In the genomic region with DNA sequence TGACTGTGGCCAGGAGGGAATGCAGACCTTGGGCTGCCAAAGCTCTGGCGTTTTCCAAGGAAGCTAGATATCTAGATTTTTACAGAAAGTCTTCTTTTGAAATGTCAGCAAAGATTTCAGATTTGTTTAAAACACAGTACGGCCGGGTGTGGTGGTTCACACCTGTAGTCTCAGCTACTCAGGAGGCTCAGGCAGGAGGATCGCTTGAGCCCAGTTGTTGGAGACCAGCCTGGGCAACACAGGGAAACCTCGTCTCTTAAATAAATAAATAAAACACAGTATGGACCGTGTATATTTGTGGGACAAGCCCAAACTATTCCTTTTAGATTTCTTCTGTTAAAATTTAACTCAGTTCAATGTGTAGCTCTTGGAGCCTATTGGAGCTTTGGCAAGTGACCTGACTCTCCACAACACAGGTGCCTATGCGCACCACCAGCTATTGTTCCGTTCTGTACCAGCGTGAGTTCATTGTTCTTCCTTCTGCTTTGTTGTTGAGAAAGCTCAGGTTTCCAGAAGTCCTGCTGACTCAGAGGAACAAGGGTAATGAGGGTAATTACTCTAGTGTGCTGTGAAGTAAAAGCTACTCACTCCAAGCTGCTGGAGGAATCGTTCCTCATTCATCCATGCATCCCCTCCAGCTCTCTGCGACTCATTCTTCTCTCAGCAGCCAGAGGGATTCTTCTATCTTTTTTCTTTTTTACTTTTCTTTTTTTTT, we compare ENCODE assay signal across 10 cellular contexts.
DNase-seq lines count a peak whose midpoint lies in the region; ATAC-seq and TF ChIP-seq lines count a peak whose summit lies in the region.
"Had no signal": no experiment of that assay in that cellular context is flagged by ENCODE, and none has a peak within 500 bp of the region (broad histone marks: within the 10 kb centered on the region; RNA-seq: fewer than 3 reads in every experiment).

No MANE protein-coding gene starts in this region.

- in situ Hi-C loops in gastrocnemius medialis (cut with MboI; ENCODE audit: low sequenced_read_pairs in 4 of 4) = loop anchor here in 2 of 4 donors (5.0 to 10.0 kb wide), 2 partner anchors 37 to 66 kb away; no protein-coding TSS in a partner anchor

- no peaks in the 10 kb centered on the region for H3K27me3 ChIP-seq in gastrocnemius medialis

- peak; percentile 31 for DNase-seq in HPDE6-E6E7 (ENCODE audit: extremely low spot score)
- peak; percentile 94 for DNase-seq in NCI-H748 (lab: John Stamatoyannopoulos, UW; ENCODE audit: unreplicated experiment)
- DNase-seq in gastrocnemius medialis = no peak
- no peak for DNase-seq in dedifferentiated amniotic fluid mesenchymal stem cell (ENCODE audit: extremely low spot score)
- no peak for DNase-seq in activated CD8-positive, alpha-beta memory T cell treated with anti-CD3 and anti-CD28 coated beads, Interleukin-2, amount 10 ng/mL, durations not matched to agents 7 days and 5 days
- DNase-seq: activated gamma-delta T cell treated with Interleukin-2 at 50 U/mL for 16 hours; stimulated activated naive B cell treated with anti-CD40 and anti-IgM and Interleukin-4, amounts not matched to agents 10 μg/mL and 1 μg/mL and 100 μg/mL, for 72 hours had no signal

- no peaks in the 10 kb centered on the region for H3K9me3 ChIP-seq in gastrocnemius medialis

- H3K36me3 Mint-ChIP-seq in activated CD8-positive, alpha-beta memory T cell treated with anti-CD3 and anti-CD28 coated beads, Interleukin-2, amount 10 ng/mL, durations not matched to agents 7 days and 5 days = no peaks in the 10 kb centered on the region
- H3K36me3 Mint-ChIP-seq: stimulated activated naive B cell treated with anti-CD40 and anti-IgM and Interleukin-4, amounts not matched to agents 10 μg/mL and 1 μg/mL and 100 μg/mL, for 72 hours had no signal

- peaks cover 17% of the 10 kb centered on the region for H3K27me3 Mint-ChIP-seq in activated CD8-positive, alpha-beta memory T cell treated with anti-CD3 and anti-CD28 coated beads, Interleukin-2, amount 10 ng/mL, durations not matched to agents 7 days and 5 days

- CTCF ChIA-PET in activated CD8-positive, alpha-beta memory T cell treated with anti-CD3 and anti-CD28 coated beads, Interleukin-2, amount 10 ng/mL, durations not matched to agents 7 days and 5 days (lab: Charles Lee) = interaction anchor here (1.2 kb wide), 2 partner anchors 9 to 138 kb away, joined by 3 to 5 read pairs; no protein-coding TSS in a partner anchor

- H3K27ac Mint-ChIP-seq in activated CD8-positive, alpha-beta memory T cell treated with anti-CD3 and anti-CD28 coated beads, Interleukin-2, amount 10 ng/mL, durations not matched to agents 7 days and 5 days = no peak overlapping the region
- H3K27ac Mint-ChIP-seq: stimulated activated naive B cell treated with anti-CD40 and anti-IgM and Interleukin-4, amounts not matched to agents 10 μg/mL and 1 μg/mL and 100 μg/mL, for 72 hours had no signal

- intact Hi-C loops in gastrocnemius medialis (cut with DNase I; ENCODE audit: low total_unique reads) = no loop called here

- ATAC-seq in esophagus mucosa (peak; percentile 80), gastrocnemius medialis (peak in 1 of 2 donors; percentile 46), GM18873 (IDR thresholded peaks at IDR 0.05; ENCODE audit: low FRiP score, unreplicated experiment) (no peak), HG03280 (IDR thresholded peaks at IDR 0.05; ENCODE audit: unreplicated experiment) (no peak)
- no peak for ATAC-seq in activated CD8-positive, alpha-beta memory T cell treated with anti-CD3 and anti-CD28 coated beads, Interleukin-2, amount 10 ng/mL, durations not matched to agents 7 days and 5 days

- no peaks in the 10 kb centered on the region for H3K4me1 Mint-ChIP-seq in activated CD8-positive, alpha-beta memory T cell treated with anti-CD3 and anti-CD28 coated beads, Interleukin-2, amount 10 ng/mL, durations not matched to agents 7 days and 5 days
- H3K4me1 Mint-ChIP-seq: stimulated activated naive B cell treated with anti-CD40 and anti-IgM and Interleukin-4, amounts not matched to agents 10 μg/mL and 1 μg/mL and 100 μg/mL, for 72 hours had no signal

- peak overlapping the region; percentile 44 to 95 (median 79) for H3K27ac ChIP-seq in gastrocnemius medialis

- no peak for TF ChIP-seq POLR2A in gastrocnemius medialis (IDR thresholded peaks at IDR 0.05)

- no peak for TF ChIP-seq CTCF in gastrocnemius medialis (IDR thresholded peaks at IDR 0.05 in 4 of 5, conservative IDR thresholded peaks at IDR 0.05 in 1 of 5)

- peaks cover 19 to 36% of the 10 kb centered on the region in 2 donors for H3K4me1 ChIP-seq in gastrocnemius medialis

- no peaks in the 10 kb centered on the region for H3K9me3 Mint-ChIP-seq in activated CD8-positive, alpha-beta memory T cell treated with anti-CD3 and anti-CD28 coated beads, Interleukin-2, amount 10 ng/mL, durations not matched to agents 7 days and 5 days (ENCODE audit: low read depth)

- H3K36me3 ChIP-seq in gastrocnemius medialis = no peaks in the 10 kb centered on the region

- H3K4me3 ChIP-seq in gastrocnemius medialis = no peak overlapping the region

- no peak overlapping the region for H3K4me3 Mint-ChIP-seq in activated CD8-positive, alpha-beta memory T cell treated with anti-CD3 and anti-CD28 coated beads, Interleukin-2, amount 10 ng/mL, durations not matched to agents 7 days and 5 days
- H3K4me3 Mint-ChIP-seq: stimulated activated naive B cell treated with anti-CD40 and anti-IgM and Interleukin-4, amounts not matched to agents 10 μg/mL and 1 μg/mL and 100 μg/mL, for 72 hours had no signal

Comparison
In these comparisons a context has a peak if more than half of its experiments do, and no peak if none do; other contexts are left out.
1. DNase-seq: peak in HPDE6-E6E7 (single experiment) and NCI-H748 (single experiment); none in gastrocnemius medialis (0 of 2), dedifferentiated amniotic fluid mesenchymal stem cell (single experiment) and activated CD8-positive, alpha-beta memory T cell treated with anti-CD3 and anti-CD28 coated beads, Interleukin-2, amount 10 ng/mL, durations not matched to agents 7 days and 5 days (single experiment).